ENCODE assay signal across 29 cellular contexts in genomic region chr6:17885889-17886576, GRCh38.
DNase-seq lines count a peak whose midpoint lies in the region; ATAC-seq and TF ChIP-seq lines count a peak whose summit lies in the region.
"Had no signal": no experiment of that assay in that cellular context is flagged by ENCODE, and none has a peak within 500 bp of the region (broad histone marks: within the 10 kb centered on the region; RNA-seq: fewer than 3 reads in every experiment).

No MANE protein-coding gene starts in this region.

- H3K27ac Mint-ChIP-seq in MCF 10A (ENCODE audit: low read depth, unreplicated experiment) (peak overlapping the region; percentile 64), glutamatergic neuron (ENCODE audit: unreplicated experiment) (peak overlapping the region; percentile 99)
- H3K27ac Mint-ChIP-seq: activated CD8-positive, alpha-beta T cell treated with anti-CD3 and anti-CD28 coated beads for 36 hours; activated naive CD8-positive, alpha-beta T cell treated with anti-CD3 and anti-CD28 coated beads for 36 hours; activated T-helper 2 cell treated with anti-CD3 and anti-CD28 coated beads, Interferon-gamma antibody, Interleukin-2, Interleukin-4, amounts not matched to agents 10 μg/mL and 5 μg/mL and 100 μg/mL, durations not matched to agents 14 hours and 24 hours and 36 hours; stimulated activated naive B cell treated with anti-CD40 and anti-IgM and Interleukin-4, amounts not matched to agents 10 μg/mL and 1 μg/mL and 100 μg/mL, for 72 hours; T-helper 17 cell had no signal

- H3K9me3 ChIP-seq in breast epithelium (no peaks in the 10 kb centered on the region), aorta (ENCODE audit: control insufficient read depth, low read length) (no peaks in the 10 kb centered on the region)
- H3K9me3 ChIP-seq: lower lobe of right lung had no signal

- no peak for TF ChIP-seq CTCF in MCF 10A (IDR thresholded peaks at IDR 0.05; ENCODE audit: unreplicated experiment)
- no peak for TF ChIP-seq CTCF in breast epithelium (IDR thresholded peaks at IDR 0.05)
- no peak for TF ChIP-seq CTCF in glutamatergic neuron (IDR thresholded peaks at IDR 0.05; ENCODE audit: partially characterized antibody, unreplicated experiment)

- no peaks in the 10 kb centered on the region for H3K27me3 ChIP-seq in breast epithelium
- no peaks in the 10 kb centered on the region for H3K27me3 ChIP-seq in aorta (ENCODE audit: control insufficient read depth in 1 of 2, insufficient read depth in 2 of 2, low read length in 1 of 2)

- no peak for TF ChIP-seq POLR2A in breast epithelium (IDR thresholded peaks at IDR 0.05)

- H3K4me3 Mint-ChIP-seq in MCF 10A (ENCODE audit: unreplicated experiment) = no peak overlapping the region
- peak overlapping the region; percentile 57 for H3K4me3 Mint-ChIP-seq in glutamatergic neuron (ENCODE audit: unreplicated experiment)
- H3K4me3 Mint-ChIP-seq: activated CD8-positive, alpha-beta T cell treated with anti-CD3 and anti-CD28 coated beads for 36 hours; activated naive CD8-positive, alpha-beta T cell treated with anti-CD3 and anti-CD28 coated beads for 36 hours; central memory CD8-positive, alpha-beta T cell; T-helper 17 cell had no signal

- H3K27ac ChIP-seq in breast epithelium = no peak overlapping the region
- H3K27ac ChIP-seq in aorta (ENCODE audit: low read depth in 1 of 2, low read length in 2 of 2) = no peak overlapping the region
- H3K27ac ChIP-seq: lower lobe of right lung, RWPE1, SK-N-MC had no signal

- 89% methylated on average over 4 of the region's 4 CpGs for WGBS in aorta, 2 donors

- peaks cover 28% of the 10 kb centered on the region for H3K4me1 Mint-ChIP-seq in MCF 10A (ENCODE audit: insufficient read depth, unreplicated experiment)
- peaks cover 38% of the 10 kb centered on the region for H3K4me1 Mint-ChIP-seq in glutamatergic neuron (ENCODE audit: low read depth, unreplicated experiment)
- H3K4me1 Mint-ChIP-seq: central memory CD8-positive, alpha-beta T cell had no signal

- H3K36me3 ChIP-seq in breast epithelium (no peaks in the 10 kb centered on the region), aorta (ENCODE audit: control insufficient read depth in 1 of 2, insufficient read depth in 2 of 2, low read length in 1 of 2) (no peaks in the 10 kb centered on the region)
- H3K36me3 ChIP-seq: lower lobe of right lung had no signal

- H3K4me1 ChIP-seq in breast epithelium (no peaks in the 10 kb centered on the region), aorta (ENCODE audit: control insufficient read depth in 1 of 2, insufficient read depth in 2 of 2, low read length in 2 of 2) (peaks cover 6 to 9% of the 10 kb centered on the region in 2 donors)

- CTCF ChIA-PET in MCF 10A (lab: Yijun Ruan, JAX) = no interaction called here

- H3K36me3 Mint-ChIP-seq in MCF 10A (ENCODE audit: insufficient read depth, unreplicated experiment) (peaks cover 9% of the 10 kb centered on the region), glutamatergic neuron (ENCODE audit: unreplicated experiment) (no peaks in the 10 kb centered on the region)
- H3K36me3 Mint-ChIP-seq: activated naive CD8-positive, alpha-beta T cell treated with anti-CD3 and anti-CD28 coated beads for 36 hours; CD4-positive, alpha-beta memory T cell; naive thymus-derived CD8-positive, alpha-beta T cell; stimulated activated naive B cell treated with anti-CD40 and anti-IgM and Interleukin-4, amounts not matched to agents 10 μg/mL and 1 μg/mL and 100 μg/mL, for 72 hours had no signal

- ATAC-seq in aorta (ENCODE audit: low FRiP score) = peak; percentile 44
- no peak for ATAC-seq in HG02588 (IDR thresholded peaks at IDR 0.05; ENCODE audit: unreplicated experiment)
- ATAC-seq: activated CD8-positive, alpha-beta T cell treated with anti-CD3 and anti-CD28 coated beads for 36 hours; naive thymus-derived CD8-positive, alpha-beta T cell; stimulated activated naive B cell treated with anti-CD40 and anti-IgM and Interleukin-4, amounts not matched to agents 10 μg/mL and 1 μg/mL and 100 μg/mL, for 72 hours; T-helper 17 cell had no signal

- H3K4me3 ChIP-seq in breast epithelium (no peak overlapping the region), aorta (ENCODE audit: low read length in 2 of 2) (no peak overlapping the region)
- H3K4me3 ChIP-seq: lower lobe of right lung, SK-N-MC, skin epidermis had no signal

- POLR2A ChIA-PET in MCF 10A (lab: Yijun Ruan, JAX) = interaction anchor here (0.9 to 1.5 kb wide), 4 partner anchors 8 to 268 kb away, joined by 3 to 6 read pairs (median 5); partner anchors contain the start of genes KDM1B and TPMT

- intact Hi-C loops in MCF 10A (cut with micrococcal nuclease) = no loop called here
- intact Hi-C loops in breast epithelium (cut with DNase I; ENCODE audit: low total_unique reads) = no loop called here
- intact Hi-C loops in aorta (cut with DNase I) = no loop called here

- H3K9me3 Mint-ChIP-seq in MCF 10A (ENCODE audit: unreplicated experiment) (no peaks in the 10 kb centered on the region), glutamatergic neuron (ENCODE audit: unreplicated experiment) (peaks cover 20% of the 10 kb centered on the region)
- H3K9me3 Mint-ChIP-seq: activated CD8-positive, alpha-beta T cell treated with anti-CD3 and anti-CD28 coated beads for 36 hours; activated naive CD8-positive, alpha-beta T cell treated with anti-CD3 and anti-CD28 coated beads for 36 hours; activated T-helper 2 cell treated with anti-CD3 and anti-CD28 coated beads, Interferon-gamma antibody, Interleukin-2, Interleukin-4, amounts not matched to agents 10 μg/mL and 5 μg/mL and 100 μg/mL, durations not matched to agents 14 hours and 24 hours and 36 hours; CD4-positive, alpha-beta memory T cell; central memory CD8-positive, alpha-beta T cell; IgD-negative memory B cell; naive thymus-derived CD8-positive, alpha-beta T cell; stimulated activated naive B cell treated with anti-CD40 and anti-IgM and Interleukin-4, amounts not matched to agents 10 μg/mL and 1 μg/mL and 100 μg/mL, for 72 hours had no signal

- H3K27me3 Mint-ChIP-seq in MCF 10A (ENCODE audit: insufficient read depth, unreplicated experiment) (no peaks in the 10 kb centered on the region), glutamatergic neuron (ENCODE audit: unreplicated experiment) (peaks cover 5% of the 10 kb centered on the region)
- H3K27me3 Mint-ChIP-seq: IgD-negative memory B cell; stimulated activated naive B cell treated with anti-CD40 and anti-IgM and Interleukin-4, amounts not matched to agents 10 μg/mL and 1 μg/mL and 100 μg/mL, for 72 hours had no signal

- DNase-seq in MCF 10A (ENCODE audit: unreplicated experiment) = no peak
- DNase-seq in breast epithelium (ENCODE audit: low spot score in 2 of 2) = no peak
- peak; percentile 32 for DNase-seq in amniotic epithelial cell (ENCODE audit: low read depth)
- DNase-seq in glutamatergic neuron = no peak
- no peak for DNase-seq in aorta
- DNase-seq in T-helper 1 cell = no peak
- no peak for DNase-seq in NCI-H187 treated with DMSO at 0.1 percent for 48 hours (lab: John Stamatoyannopoulos, UW)
- DNase-seq: 8988T; activated CD8-positive, alpha-beta T cell treated with anti-CD3 and anti-CD28 coated beads for 36 hours; activated naive CD8-positive, alpha-beta T cell treated with anti-CD3 and anti-CD28 coated beads for 36 hours; CD4-positive, alpha-beta memory T cell; dermis blood vessel endothelial cell; GOT3; hypothalamus; lower lobe of right lung; naive thymus-derived CD8-positive, alpha-beta T cell; NCI-H1105; NCI-H1930; NCI-H510A treated with DMSO at 0.1 percent for 48 hours; retina; stimulated activated naive B cell treated with anti-CD40 and anti-IgM and Interleukin-4, amounts not matched to agents 10 μg/mL and 1 μg/mL and 100 μg/mL, for 72 hours; T-helper 17 cell had no signal

- no TSS peak for BruUV-seq in MCF 10A (replicated peaks; lab: Mats Ljungman, UMichigan)
